Comparison of ENCODE assay signal across 8 cellular contexts in the genomic region with DNA sequence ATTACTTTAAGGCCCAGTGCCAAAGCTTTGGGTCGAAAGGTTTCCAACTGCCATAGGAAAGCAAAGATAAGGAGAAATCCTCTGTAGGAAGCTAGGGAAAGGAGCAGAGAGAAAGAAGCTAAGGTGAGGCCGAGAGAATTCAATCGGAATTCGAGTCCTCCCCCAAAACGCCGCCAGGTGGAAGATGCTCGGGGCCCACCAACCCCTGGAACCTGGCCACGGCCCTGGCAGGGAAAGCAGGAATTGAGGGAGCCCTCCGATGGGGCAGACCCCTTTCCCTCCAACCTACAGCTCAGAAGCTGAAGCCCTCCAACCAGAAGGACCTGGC. TPM values are rescaled to one million over a fixed set of nuclear protein-coding genes. Genes with fewer than 3 reads are reported as not detected.
DNase-seq lines count a peak whose midpoint lies in the region; ATAC-seq and TF ChIP-seq lines count a peak whose summit lies in the region.

No MANE protein-coding gene starts in this region.

- peak overlapping the region; percentile 76 for H3K9ac ChIP-seq in MM.1S (ENCODE audit: low read length)
- peak overlapping the region; percentile 96 for H3K9ac ChIP-seq in mammary epithelial cell (ENCODE audit: insufficient read depth, low read length)

- dilution Hi-C loops in mammary epithelial cell (cut with HindIII; ENCODE audit: low sequenced_read_pairs) = no loop called here

- in situ Hi-C loops in mammary epithelial cell (cut with MboI; ENCODE audit: low sequenced_read_pairs in 2 of 2) = no loop called here

- no peaks in the 10 kb centered on the region for H3K36me3 ChIP-seq in MM.1S (replicated peaks; ENCODE audit: insufficient read depth, low read length)
- peaks cover under 1% of the 10 kb centered on the region for H3K36me3 ChIP-seq in mammary epithelial cell (ENCODE audit: insufficient read depth, low read length)
- H3K36me3 ChIP-seq in mucosa of descending colon (ENCODE audit: low read depth) = no peaks in the 10 kb centered on the region

- peak overlapping the region; percentile 76 for H3K4me3 ChIP-seq in MM.1S (ENCODE audit: low read length)
- peak overlapping the region; percentile 91 to 97 (median 96) for H3K4me3 ChIP-seq in mammary epithelial cell (replicated peaks in 1 of 3; ENCODE audit: insufficient read depth in 1 of 3, low read depth in 2 of 3, low read length in 3 of 3)
- peak overlapping the region; percentile 95 for H3K4me3 ChIP-seq in mucosa of descending colon

- H4K20me1 ChIP-seq in MM.1S (ENCODE audit: insufficient read depth, low read length) = no peaks in the 10 kb centered on the region
- H4K20me1 ChIP-seq in mammary epithelial cell (ENCODE audit: insufficient read depth, low read length) = no peaks in the 10 kb centered on the region

- peaks cover 43% of the 10 kb centered on the region for H3K79me2 ChIP-seq in MM.1S (ENCODE audit: low read length)
- peaks cover 51% of the 10 kb centered on the region for H3K79me2 ChIP-seq in mammary epithelial cell (ENCODE audit: insufficient read depth, low read length)

- WGBS in mammary epithelial cell (ENCODE audit: low coverage, missing lambda C conversion rate) = 0% methylated on average over 1 of the region's 9 CpGs

- H3K4me1 ChIP-seq in MM.1S (ENCODE audit: low read length) (peaks cover 5% of the 10 kb centered on the region; the same call in 1 of the 2 replicates), mammary epithelial cell (ENCODE audit: insufficient read depth, low read length) (peaks cover 17% of the 10 kb centered on the region), mucosa of descending colon (ENCODE audit: low read depth) (peaks cover 48% of the 10 kb centered on the region)

- H3K27me3 ChIP-seq in MM.1S (replicated peaks; ENCODE audit: insufficient read depth, low read length) (no peaks in the 10 kb centered on the region), mammary epithelial cell (ENCODE audit: insufficient read depth, low read length) (no peaks in the 10 kb centered on the region)

- H3K27ac ChIP-seq in MM.1S (ENCODE audit: low read length) (peak overlapping the region; percentile 45; the same call in 1 of the 2 replicates), mammary epithelial cell (ENCODE audit: insufficient read depth, low read depth, low read length) (peak overlapping the region; percentile 96)

- intact Hi-C loops in mammary epithelial cell (cut with micrococcal nuclease) (loop anchor here (1.0 to 2.0 kb wide), 2 partner anchors 48 to 121 kb away; no protein-coding TSS in a partner anchor), mucosa of descending colon (cut with DNase I, micrococcal nuclease) (no loop called here)

- ATAC-seq in GM21367 (IDR thresholded peaks at IDR 0.05; ENCODE audit: unreplicated experiment) = peak; percentile 12
- ATAC-seq in mucosa of descending colon = peak; percentile 17
- ATAC-seq in GM18858 (IDR thresholded peaks at IDR 0.05; ENCODE audit: unreplicated experiment) = no peak

- peak overlapping the region; percentile 42; the same call in 1 of the 2 replicates for H2AFZ ChIP-seq in MM.1S (ENCODE audit: low read length)
- H2AFZ ChIP-seq in mammary epithelial cell (ENCODE audit: low read depth, low read length) = peak overlapping the region; percentile 88

- TF ChIP-seq CTCF in MM.1S (IDR thresholded peaks at IDR 0.05; ENCODE audit: low read length) (0 out of 2 replicates have a peak, but pooled peaks have one; percentile 6), mammary epithelial cell (conservative IDR thresholded peaks at IDR 0.05 in 1 of 2, IDR thresholded peaks at IDR 0.05 in 1 of 2; ENCODE audit: extremely low read depth in 1 of 2, insufficient read depth in 1 of 2, low read depth in 1 of 2, low read length in 2 of 2) (peak in 1 of 2 donors; percentile 29), mucosa of descending colon (IDR thresholded peaks at IDR 0.05) (no peak)

- no peaks in the 10 kb centered on the region for H3K9me3 ChIP-seq in MM.1S (replicated peaks; ENCODE audit: insufficient read depth, low read length)
- no peaks in the 10 kb centered on the region for H3K9me3 ChIP-seq in mammary epithelial cell (replicated peaks; ENCODE audit: insufficient read depth, low read length)
- H3K9me3 ChIP-seq in mucosa of descending colon = no peaks in the 10 kb centered on the region

- no peaks in the 10 kb centered on the region for H3F3A ChIP-seq in MM.1S (ENCODE audit: insufficient read depth, low read length)

- no peaks in the 10 kb centered on the region for H3K9me2 ChIP-seq in MM.1S (replicated peaks; ENCODE audit: insufficient read depth, low read length)

- DNase-seq in MM.1S (no peak), mammary epithelial cell (no peak), mucosa of descending colon (no peak), NCI-H2081 (lab: John Stamatoyannopoulos, UW) (no peak), nucleus accumbens (lab: John Stamatoyannopoulos, UW) (no peak), NCI-H524 (lab: John Stamatoyannopoulos, UW) (no peak)

- CTCF ChIA-PET in mammary epithelial cell (lab: Charles Lee; ENCODE audit: low non-redundant PET) = no interaction called here

- H3K4me2 ChIP-seq in MM.1S (ENCODE audit: low read depth, low read length) (peak overlapping the region; percentile 49; the same call in 1 of the 2 replicates), mammary epithelial cell (ENCODE audit: insufficient read depth, low read depth, low read length) (peak overlapping the region; percentile 96)

- BruUV-seq in mammary epithelial cell (replicated peaks; lab: Mats Ljungman, UMichigan) = no TSS peak

RNA-seq across cellular contexts. Expression of a gene that starts 0.5 kb away (rescaled TPM):
- 100 to 1,000 TPM in 1 of 2 donors, 10 to 100 TPM in 1; 65.9 to 104 TPM for total RNA-seq in mammary epithelial cell
- polyA plus RNA-seq in mammary epithelial cell = 15.5 TPM
- polyA minus RNA-seq in mammary epithelial cell = 8.8 TPM
- total RNA-seq in mucosa of descending colon = 10 to 100 TPM; 55.7 to 74.4 (median 57.5) TPM

RNA-seq across cellular contexts. Expression of a gene that starts 21.4 kb away (rescaled TPM):
- 10 to 100 TPM; 14.3 to 16.4 TPM for total RNA-seq in mammary epithelial cell
- polyA plus RNA-seq in mammary epithelial cell = 6.7 TPM
- not detected for polyA minus RNA-seq in mammary epithelial cell
- 10 to 100 TPM; 17.0 to 25.2 (median 22.5) TPM for total RNA-seq in mucosa of descending colon

RNA-seq across cellular contexts. Expression of a gene that starts 47.1 kb away (rescaled TPM):
- total RNA-seq in mammary epithelial cell (100 to 1,000 TPM; 184 to 196 TPM), mucosa of descending colon (100 to 1,000 TPM in 2 of 3 donors, 10 to 100 TPM in 1; 99.9 to 115 (median 101) TPM)
- polyA plus RNA-seq in mammary epithelial cell = 345 TPM
- polyA minus RNA-seq in mammary epithelial cell = 223 TPM
